ENCODE assay signal across 13 cellular contexts in the genomic region with DNA sequence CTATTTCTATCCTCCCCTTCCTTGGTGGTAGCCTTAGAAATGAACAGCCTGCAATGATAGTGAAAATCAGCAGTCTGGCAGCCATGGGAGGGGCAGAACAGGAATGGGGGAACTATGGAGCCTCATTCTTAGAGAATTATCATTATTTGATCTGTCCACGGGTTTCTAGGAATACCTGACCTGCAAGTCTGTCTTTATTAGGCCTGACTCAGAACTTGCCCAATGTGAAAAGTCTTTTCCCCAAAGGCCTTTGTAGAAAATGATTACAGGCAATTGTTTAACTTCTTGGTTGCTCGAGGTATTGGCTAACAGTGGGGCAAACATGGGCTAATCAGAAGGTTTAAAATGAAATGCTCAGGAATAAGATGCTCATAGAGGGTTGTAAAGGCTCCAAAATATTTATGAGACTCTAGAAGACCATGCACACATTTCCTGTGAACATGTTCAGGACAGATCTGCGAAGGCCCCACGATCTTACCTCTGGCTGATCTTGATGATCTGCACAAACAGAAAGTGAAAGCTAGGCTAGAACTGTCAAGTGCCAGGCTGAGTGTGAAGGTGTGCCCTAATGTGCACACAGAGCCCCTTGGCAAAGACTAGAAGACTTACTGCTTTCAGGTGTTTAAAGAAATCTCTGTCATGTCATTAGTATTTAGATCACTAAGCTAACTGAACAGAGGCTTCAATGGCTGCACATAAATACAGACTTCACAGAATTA. TPM values are rescaled to one million over a fixed set of nuclear protein-coding genes. Genes with fewer than 3 reads are reported as not detected.
A peak's percentile ranks its signal among the peaks of the same experiment; 100 is the strongest.
DNase-seq lines count a peak whose midpoint lies in the region; ATAC-seq lines count a peak whose summit lies in the region.
"Had no signal": no experiment of that assay in that cellular context is flagged by ENCODE, and none has a peak within 500 bp of the region (broad histone marks: within the 10 kb centered on the region; RNA-seq: fewer than 3 reads in every experiment).

No MANE protein-coding gene starts in this region.

- H3K4me1 ChIP-seq in effector memory CD4-positive, alpha-beta T cell (ENCODE audit: control insufficient read depth, insufficient read depth, low read length, poor library complexity, severe bottlenecking) = no peaks in the 10 kb centered on the region

- no peaks in the 10 kb centered on the region for H3K36me3 ChIP-seq in effector memory CD4-positive, alpha-beta T cell (ENCODE audit: control insufficient read depth, insufficient read depth, low read length)

- peak overlapping the region; percentile 88 for H3K27ac Mint-ChIP-seq in activated CD4-positive, alpha-beta T cell treated with anti-CD3 and anti-CD28 coated beads, Interleukin-2, amount 10 ng/mL, durations not matched to agents 7 days and 5 days
- H3K27ac Mint-ChIP-seq in stimulated activated naive CD8-positive, alpha-beta T cell treated with anti-CD3 and anti-CD28 coated beads, Interleukin-15, Interleukin-2, amounts not matched to agents 100 ng/mL and 50 ng/mL, for 24 hours = no peak overlapping the region
- H3K27ac Mint-ChIP-seq: progenitor cell of endocrine pancreas had no signal

- POLR2A ChIA-PET in activated CD4-positive, alpha-beta T cell treated with anti-CD3 and anti-CD28 coated beads, Interleukin-2, amount 10 ng/mL, durations not matched to agents 7 days and 5 days (lab: Charles Lee) = no interaction called here

- H3K27ac ChIP-seq in effector memory CD4-positive, alpha-beta T cell (ENCODE audit: insufficient read depth, low read length, poor library complexity, severe bottlenecking) = no peak overlapping the region

- peak overlapping the region; percentile 42 for H3K4me3 Mint-ChIP-seq in activated CD4-positive, alpha-beta T cell treated with anti-CD3 and anti-CD28 coated beads, Interleukin-2, amount 10 ng/mL, durations not matched to agents 7 days and 5 days
- peak overlapping the region; percentile 36 for H3K4me3 Mint-ChIP-seq in stimulated activated naive CD8-positive, alpha-beta T cell treated with anti-CD3 and anti-CD28 coated beads, Interleukin-15, Interleukin-2, amounts not matched to agents 100 ng/mL and 50 ng/mL, for 24 hours

- peaks cover 17% of the 10 kb centered on the region for H3K4me1 Mint-ChIP-seq in activated CD4-positive, alpha-beta T cell treated with anti-CD3 and anti-CD28 coated beads, Interleukin-2, amount 10 ng/mL, durations not matched to agents 7 days and 5 days
- H3K4me1 Mint-ChIP-seq in stimulated activated naive CD8-positive, alpha-beta T cell treated with anti-CD3 and anti-CD28 coated beads, Interleukin-15, Interleukin-2, amounts not matched to agents 100 ng/mL and 50 ng/mL, for 24 hours (ENCODE audit: low read depth) = peaks cover 36% of the 10 kb centered on the region

- H3K9me3 Mint-ChIP-seq in activated CD4-positive, alpha-beta T cell treated with anti-CD3 and anti-CD28 coated beads, Interleukin-2, amount 10 ng/mL, durations not matched to agents 7 days and 5 days = peaks cover 20% of the 10 kb centered on the region
- H3K9me3 Mint-ChIP-seq in stimulated activated naive CD8-positive, alpha-beta T cell treated with anti-CD3 and anti-CD28 coated beads, Interleukin-15, Interleukin-2, amounts not matched to agents 100 ng/mL and 50 ng/mL, for 24 hours = peaks cover 22% of the 10 kb centered on the region

- no peaks in the 10 kb centered on the region for H3K9me3 ChIP-seq in effector memory CD4-positive, alpha-beta T cell (ENCODE audit: control insufficient read depth, low read length)

- CTCF ChIA-PET in activated CD4-positive, alpha-beta T cell treated with anti-CD3 and anti-CD28 coated beads, Interleukin-2, amount 10 ng/mL, durations not matched to agents 7 days and 5 days (lab: Charles Lee) = interaction anchor here (1.0 to 1.2 kb wide), 2 partner anchors 18 to 38 kb away, joined by 3 read pairs; no protein-coding TSS in a partner anchor

- DNase-seq in activated naive CD4-positive, alpha-beta T cell treated with Interleukin-2 at 50 U/mL for 16 hours = peak; percentile 16
- no peak for DNase-seq in activated naive CD4-positive, alpha-beta T cell (lab: John Stamatoyannopoulos, UW)
- peak; percentile 66 for DNase-seq in activated CD4-positive, alpha-beta T cell treated with anti-CD3 and anti-CD28 coated beads, Interleukin-2, amount 10 ng/mL, durations not matched to agents 7 days and 5 days
- no peak for DNase-seq in effector memory CD4-positive, alpha-beta T cell
- DNase-seq in NCI-H524 treated with DMSO at 0.1 percent for 48 hours (lab: John Stamatoyannopoulos, UW) = no peak
- no peak for DNase-seq in NCI-H2196 (lab: John Stamatoyannopoulos, UW; ENCODE audit: unreplicated experiment)
- DNase-seq: DMS53, midbrain, NCI-H1092 had no signal

- no peaks in the 10 kb centered on the region for H3K27me3 Mint-ChIP-seq in activated CD4-positive, alpha-beta T cell treated with anti-CD3 and anti-CD28 coated beads, Interleukin-2, amount 10 ng/mL, durations not matched to agents 7 days and 5 days
- H3K27me3 Mint-ChIP-seq in stimulated activated naive CD8-positive, alpha-beta T cell treated with anti-CD3 and anti-CD28 coated beads, Interleukin-15, Interleukin-2, amounts not matched to agents 100 ng/mL and 50 ng/mL, for 24 hours = no peaks in the 10 kb centered on the region

- no peak for ATAC-seq in HG02870 (IDR thresholded peaks at IDR 0.05; ENCODE audit: unreplicated experiment)
- ATAC-seq: Panc1 had no signal

- no peaks in the 10 kb centered on the region for H3K27me3 ChIP-seq in effector memory CD4-positive, alpha-beta T cell (replicated peaks; ENCODE audit: control insufficient read depth, insufficient read depth, low read length, poor library complexity, severe bottlenecking)

- H3K4me3 ChIP-seq in effector memory CD4-positive, alpha-beta T cell (ENCODE audit: insufficient read depth, low read depth, low read length, poor library complexity, severe bottlenecking) = peak overlapping the region; percentile 32

- H3K36me3 Mint-ChIP-seq in activated CD4-positive, alpha-beta T cell treated with anti-CD3 and anti-CD28 coated beads, Interleukin-2, amount 10 ng/mL, durations not matched to agents 7 days and 5 days (ENCODE audit: low read depth) = peaks cover 27% of the 10 kb centered on the region
- H3K36me3 Mint-ChIP-seq in stimulated activated naive CD8-positive, alpha-beta T cell treated with anti-CD3 and anti-CD28 coated beads, Interleukin-15, Interleukin-2, amounts not matched to agents 100 ng/mL and 50 ng/mL, for 24 hours (ENCODE audit: low read depth) = peaks cover 19% of the 10 kb centered on the region

RNA-seq across cellular contexts. Expression of gene LAMP3, which starts 39.6 kb away (rescaled TPM):
- 10 to 100 TPM; 16.3 to 23.2 TPM for total RNA-seq in activated CD4-positive, alpha-beta T cell treated with anti-CD3 and anti-CD28 coated beads, Interleukin-2, amount 10 ng/mL, durations not matched to agents 7 days and 5 days

RNA-seq across cellular contexts. Expression of gene B3GNT5, which starts 50.9 kb away (rescaled TPM):
- under 1 TPM; 0.67 to 0.71 TPM for total RNA-seq in activated CD4-positive, alpha-beta T cell treated with anti-CD3 and anti-CD28 coated beads, Interleukin-2, amount 10 ng/mL, durations not matched to agents 7 days and 5 days

Comparison
In these comparisons a context has a peak if more than half of its experiments do, and no peak if none do; other contexts are left out.
1. DNase-seq: peak in activated naive CD4-positive, alpha-beta T cell treated with Interleukin-2 at 50 U/mL for 16 hours (single experiment) and activated CD4-positive, alpha-beta T cell treated with anti-CD3 and anti-CD28 coated beads, Interleukin-2, amount 10 ng/mL, durations not matched to agents 7 days and 5 days (single experiment); none in activated naive CD4-positive, alpha-beta T cell (0 of 4), effector memory CD4-positive, alpha-beta T cell (0 of 3), NCI-H524 treated with DMSO at 0.1 percent for 48 hours (single experiment) and NCI-H2196 (single experiment).